ENCODE assay signal across 8 cellular contexts in genomic region chr11:112163875-112164521, GRCh38. TPM values are rescaled to one million over a fixed set of nuclear protein-coding genes. Genes with fewer than 3 reads are reported as not detected.
DNase-seq lines count a peak whose midpoint lies in the region; ATAC-seq lines count a peak whose summit lies in the region.

Gene IL18 (minus strand): TSS chr11:112164094. CDS start chr11:112155053, 9,041 bp downstream.

- DNase-seq in KG1 (lab: John Stamatoyannopoulos, UW) (peak; percentile 62), immature natural killer cell (peak in 1 of 3 donors; percentile 12), NCI-H2029 treated with DMSO at 0.1 percent for 48 hours (lab: John Stamatoyannopoulos, UW) (no peak), NCI-H69 (lab: John Stamatoyannopoulos, UW) (no peak), germinal center (ENCODE audit: low spot score) (no peak)
- no peak for DNase-seq in activated T-helper 1 cell treated with anti-CD3 and anti-CD28 coated beads, Interleukin-12 subunit alpha, Interleukin-12 subunit beta, Interleukin-2, Interleukin-4 antibody, amounts not matched to agents 30 ng/mL and 10 ng/mL and 1 ng/mL, durations not matched to agents 14 hours and 24 hours and 36 hours (ENCODE audit: low spot score)
- no peak for DNase-seq in stimulated activated CD4-positive, alpha-beta T cell treated with anti-CD3 and anti-CD28 coated beads, Interleukin-4, amount 100 ng/mL, for 4 hours

- peaks cover 8% of the 10 kb centered on the region for H3K4me1 Mint-ChIP-seq in activated T-helper 1 cell treated with anti-CD3 and anti-CD28 coated beads, Interleukin-12 subunit alpha, Interleukin-12 subunit beta, Interleukin-2, Interleukin-4 antibody, amounts not matched to agents 30 ng/mL and 10 ng/mL and 1 ng/mL, durations not matched to agents 14 hours and 24 hours and 36 hours (ENCODE audit: low read depth)
- peaks cover 27 to 61% of the 10 kb centered on the region in 2 donors for H3K4me1 Mint-ChIP-seq in immature natural killer cell
- H3K4me1 Mint-ChIP-seq in stimulated activated memory B cell treated with anti-CD40 and anti-IgM and Interleukin-4, amounts not matched to agents 10 μg/mL and 1 μg/mL and 100 μg/mL, for 72 hours, result peaks cover 20% of the 10 kb centered on the region

- H3K36me3 Mint-ChIP-seq in activated T-helper 1 cell treated with anti-CD3 and anti-CD28 coated beads, Interleukin-12 subunit alpha, Interleukin-12 subunit beta, Interleukin-2, Interleukin-4 antibody, amounts not matched to agents 30 ng/mL and 10 ng/mL and 1 ng/mL, durations not matched to agents 14 hours and 24 hours and 36 hours (ENCODE audit: low read depth), result no peaks in the 10 kb centered on the region
- H3K36me3 Mint-ChIP-seq in immature natural killer cell, result peaks cover 0 to 14% (median 5%) of the 10 kb centered on the region in 3 donors
- peaks cover 6% of the 10 kb centered on the region for H3K36me3 Mint-ChIP-seq in stimulated activated memory B cell treated with anti-CD40 and anti-IgM and Interleukin-4, amounts not matched to agents 10 μg/mL and 1 μg/mL and 100 μg/mL, for 72 hours

- no peaks in the 10 kb centered on the region for H3K9me3 Mint-ChIP-seq in activated T-helper 1 cell treated with anti-CD3 and anti-CD28 coated beads, Interleukin-12 subunit alpha, Interleukin-12 subunit beta, Interleukin-2, Interleukin-4 antibody, amounts not matched to agents 30 ng/mL and 10 ng/mL and 1 ng/mL, durations not matched to agents 14 hours and 24 hours and 36 hours
- H3K9me3 Mint-ChIP-seq in immature natural killer cell, result no peaks in the 10 kb centered on the region
- H3K9me3 Mint-ChIP-seq in stimulated activated memory B cell treated with anti-CD40 and anti-IgM and Interleukin-4, amounts not matched to agents 10 μg/mL and 1 μg/mL and 100 μg/mL, for 72 hours, result no peaks in the 10 kb centered on the region

- ATAC-seq in stimulated activated memory B cell treated with anti-CD40 and anti-IgM and Interleukin-4, amounts not matched to agents 10 μg/mL and 1 μg/mL and 100 μg/mL, for 72 hours, result no peak

- intact Hi-C loops in activated T-helper 1 cell treated with anti-CD3 and anti-CD28 coated beads, Interleukin-12 subunit alpha, Interleukin-12 subunit beta, Interleukin-2, Interleukin-4 antibody, amounts not matched to agents 30 ng/mL and 10 ng/mL and 1 ng/mL, durations not matched to agents 14 hours and 24 hours and 36 hours (cut with micrococcal nuclease), result no loop called here

- H3K27me3 Mint-ChIP-seq in activated T-helper 1 cell treated with anti-CD3 and anti-CD28 coated beads, Interleukin-12 subunit alpha, Interleukin-12 subunit beta, Interleukin-2, Interleukin-4 antibody, amounts not matched to agents 30 ng/mL and 10 ng/mL and 1 ng/mL, durations not matched to agents 14 hours and 24 hours and 36 hours (ENCODE audit: insufficient read depth), result peaks cover 16% of the 10 kb centered on the region
- peaks cover 0 to 7% (median 4%) of the 10 kb centered on the region in 3 donors for H3K27me3 Mint-ChIP-seq in immature natural killer cell (ENCODE audit: low read depth in 3 of 3)
- H3K27me3 Mint-ChIP-seq in stimulated activated memory B cell treated with anti-CD40 and anti-IgM and Interleukin-4, amounts not matched to agents 10 μg/mL and 1 μg/mL and 100 μg/mL, for 72 hours, result peaks cover 38% of the 10 kb centered on the region

- H3K4me3 Mint-ChIP-seq in activated T-helper 1 cell treated with anti-CD3 and anti-CD28 coated beads, Interleukin-12 subunit alpha, Interleukin-12 subunit beta, Interleukin-2, Interleukin-4 antibody, amounts not matched to agents 30 ng/mL and 10 ng/mL and 1 ng/mL, durations not matched to agents 14 hours and 24 hours and 36 hours, result peak within 1 kb of the TSS; percentile 55
- H3K4me3 Mint-ChIP-seq in immature natural killer cell, result peak within 1 kb of the TSS; percentile 80 to 93 (median 89)
- H3K4me3 Mint-ChIP-seq in stimulated activated memory B cell treated with anti-CD40 and anti-IgM and Interleukin-4, amounts not matched to agents 10 μg/mL and 1 μg/mL and 100 μg/mL, for 72 hours, result peak within 1 kb of the TSS; percentile 60

- H3K27ac Mint-ChIP-seq in activated T-helper 1 cell treated with anti-CD3 and anti-CD28 coated beads, Interleukin-12 subunit alpha, Interleukin-12 subunit beta, Interleukin-2, Interleukin-4 antibody, amounts not matched to agents 30 ng/mL and 10 ng/mL and 1 ng/mL, durations not matched to agents 14 hours and 24 hours and 36 hours, result no peak within 1 kb of the TSS
- H3K27ac Mint-ChIP-seq in immature natural killer cell, result peak within 1 kb of the TSS; percentile 62 to 88 (median 75)
- H3K27ac Mint-ChIP-seq in stimulated activated memory B cell treated with anti-CD40 and anti-IgM and Interleukin-4, amounts not matched to agents 10 μg/mL and 1 μg/mL and 100 μg/mL, for 72 hours, result peak within 1 kb of the TSS; percentile 21

RNA-seq across cellular contexts. Expression of gene IL18, which starts in this region (rescaled TPM):
- total RNA-seq in activated T-helper 1 cell treated with anti-CD3 and anti-CD28 coated beads, Interleukin-12 subunit alpha, Interleukin-12 subunit beta, Interleukin-2, Interleukin-4 antibody, amounts not matched to agents 30 ng/mL and 10 ng/mL and 1 ng/mL, durations not matched to agents 14 hours and 24 hours and 36 hours, result 0.23 TPM in 1 of 2 replicates, not detected in the other
- polyA plus RNA-seq in immature natural killer cell, result 10 to 100 TPM in 2 of 3 donors, 1 to 10 TPM in 1; 6.8 to 20.4 (median 11.2) TPM
